In genomic region chr6:27096834-27097511, GRCh38 we compare ENCODE assay signal across 7 cellular contexts.
DNase-seq lines count a peak whose midpoint lies in the region; TF ChIP-seq lines count a peak whose summit lies in the region.

No MANE protein-coding gene starts in this region.

- no peak overlapping the region for H3K27ac Mint-ChIP-seq in T-helper 1 cell treated with Interleukin-12 subunit alpha and Interleukin-12 subunit beta and Interleukin-4 antibody, amounts not matched to agents 30 μg/mL and 1 μg/mL, for 36 hours
- H3K27ac Mint-ChIP-seq in mesothelial cell of epicardium = no peak overlapping the region

- H3K36me3 ChIP-seq in duodenal mucosa (ENCODE audit: control insufficient read depth in 1 of 2, insufficient read depth in 2 of 2, low read length in 2 of 2) (no peaks in the 10 kb centered on the region), stomach smooth muscle (ENCODE audit: control insufficient read depth in 2 of 2, insufficient read depth in 2 of 2, low read length in 2 of 2) (no peaks in the 10 kb centered on the region), WERI-Rb-1 (no peaks in the 10 kb centered on the region)

- peaks cover 16% of the 10 kb centered on the region for H3K4me1 Mint-ChIP-seq in T-helper 1 cell treated with Interleukin-12 subunit alpha and Interleukin-12 subunit beta and Interleukin-4 antibody, amounts not matched to agents 30 μg/mL and 1 μg/mL, for 36 hours (ENCODE audit: low read depth)
- peaks cover 10% of the 10 kb centered on the region for H3K4me1 Mint-ChIP-seq in mesothelial cell of epicardium

- TF ChIP-seq POLR2A in GM19099 (IDR thresholded peaks at IDR 0.05; ENCODE audit: extremely low read depth, insufficient read length, low read depth) = peak; percentile 39

- DNase-seq in mesothelial cell of epicardium (ENCODE audit: low spot score in 2 of 2, unreplicated experiment in 2 of 2) (peak in 1 of 2 experiments; percentile 45), WERI-Rb-1 (no peak), NCI-H2196 (lab: John Stamatoyannopoulos, UW; ENCODE audit: unreplicated experiment) (no peak)

- H3K9me3 Mint-ChIP-seq in T-helper 1 cell treated with Interleukin-12 subunit alpha and Interleukin-12 subunit beta and Interleukin-4 antibody, amounts not matched to agents 30 μg/mL and 1 μg/mL, for 36 hours = peaks cover 20% of the 10 kb centered on the region
- peaks cover 7% of the 10 kb centered on the region for H3K9me3 Mint-ChIP-seq in mesothelial cell of epicardium

- H3K27me3 Mint-ChIP-seq in T-helper 1 cell treated with Interleukin-12 subunit alpha and Interleukin-12 subunit beta and Interleukin-4 antibody, amounts not matched to agents 30 μg/mL and 1 μg/mL, for 36 hours (ENCODE audit: low read depth) = peaks cover 64% of the 10 kb centered on the region
- peaks cover 61% of the 10 kb centered on the region for H3K27me3 Mint-ChIP-seq in mesothelial cell of epicardium (ENCODE audit: low read depth)

- H3K9ac ChIP-seq in duodenal mucosa (ENCODE audit: low read depth in 1 of 2, low read length in 2 of 2) = no peak overlapping the region
- H3K9ac ChIP-seq in stomach smooth muscle (ENCODE audit: low read length in 2 of 2) = no peak overlapping the region

- no peaks in the 10 kb centered on the region for H3K9me3 ChIP-seq in duodenal mucosa (ENCODE audit: control insufficient read depth in 1 of 2, low read length in 2 of 2)
- no peaks in the 10 kb centered on the region for H3K9me3 ChIP-seq in stomach smooth muscle (ENCODE audit: control insufficient read depth in 2 of 2, low read length in 2 of 2)
- peaks cover 24% of the 10 kb centered on the region for H3K9me3 ChIP-seq in WERI-Rb-1 (ENCODE audit: severe bottlenecking)

- H3K4me1 ChIP-seq in duodenal mucosa (ENCODE audit: control insufficient read depth in 1 of 2, insufficient read depth in 2 of 2, low read length in 2 of 2) (peaks cover 6 to 10% of the 10 kb centered on the region in 2 donors), stomach smooth muscle (ENCODE audit: control insufficient read depth, insufficient read depth, low read length) (peaks cover 3% of the 10 kb centered on the region)

- H3K27me3 ChIP-seq in duodenal mucosa (ENCODE audit: control insufficient read depth in 1 of 2, insufficient read depth in 2 of 2, low read length in 2 of 2) (peaks cover 18 to 32% of the 10 kb centered on the region in 2 donors), stomach smooth muscle (ENCODE audit: control insufficient read depth in 1 of 2, insufficient read depth in 2 of 2, low read length in 2 of 2) (peaks cover 21 to 29% of the 10 kb centered on the region in 2 donors), WERI-Rb-1 (ENCODE audit: insufficient read depth, low read depth, severe bottlenecking) (peaks cover 67% of the 10 kb centered on the region)

- no peak overlapping the region for H3K27ac ChIP-seq in duodenal mucosa (ENCODE audit: low read depth, low read length)
- H3K27ac ChIP-seq in stomach smooth muscle (ENCODE audit: low read length) = no peak overlapping the region
- H3K27ac ChIP-seq in WERI-Rb-1 = no peak overlapping the region

- peak overlapping the region; percentile 77 for H3K4me3 Mint-ChIP-seq in T-helper 1 cell treated with Interleukin-12 subunit alpha and Interleukin-12 subunit beta and Interleukin-4 antibody, amounts not matched to agents 30 μg/mL and 1 μg/mL, for 36 hours
- peak overlapping the region; percentile 79 for H3K4me3 Mint-ChIP-seq in mesothelial cell of epicardium

- peaks cover 2% of the 10 kb centered on the region for H3K36me3 Mint-ChIP-seq in T-helper 1 cell treated with Interleukin-12 subunit alpha and Interleukin-12 subunit beta and Interleukin-4 antibody, amounts not matched to agents 30 μg/mL and 1 μg/mL, for 36 hours (ENCODE audit: low read depth)
- no peaks in the 10 kb centered on the region for H3K36me3 Mint-ChIP-seq in mesothelial cell of epicardium

- peak overlapping the region; percentile 67 to 70 for H3K4me3 ChIP-seq in duodenal mucosa (ENCODE audit: low read depth in 1 of 2, low read length in 2 of 2)
- H3K4me3 ChIP-seq in stomach smooth muscle (ENCODE audit: low read length in 2 of 2) = peak overlapping the region; percentile 33 to 68
- H3K4me3 ChIP-seq in WERI-Rb-1 (ENCODE audit: low read depth, low read length) = no peak overlapping the region

- no peak for TF ChIP-seq CTCF in mesothelial cell of epicardium (IDR thresholded peaks at IDR 0.05; ENCODE audit: unreplicated experiment)
- TF ChIP-seq CTCF in WERI-Rb-1 (IDR thresholded peaks at IDR 0.05; ENCODE audit: low read depth, low read length) = no peak
